In the genomic region with DNA sequence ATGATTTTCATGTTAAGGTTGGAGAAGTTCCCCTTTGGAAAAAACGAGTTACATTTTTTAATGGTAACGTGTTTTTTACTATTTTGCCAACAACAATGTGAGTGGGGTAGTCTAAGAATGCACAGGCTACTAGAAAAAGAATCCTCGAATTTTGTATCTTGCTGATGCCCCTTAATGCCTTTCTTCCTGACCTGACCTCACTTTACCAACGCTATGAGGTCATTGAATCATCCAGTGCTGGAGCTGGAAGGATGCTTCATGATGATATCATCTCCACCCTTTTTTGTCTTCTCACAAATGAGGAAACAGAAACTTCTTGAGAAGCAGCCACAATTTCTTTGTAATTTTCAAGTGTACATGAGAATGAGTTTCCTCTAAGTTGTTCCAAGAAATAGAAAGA, we compare ENCODE assay signal across 23 cellular contexts. TPM values are rescaled to one million over a fixed set of nuclear protein-coding genes. Genes with fewer than 3 reads are reported as not detected.
DNase-seq lines count a peak whose midpoint lies in the region; ATAC-seq and TF ChIP-seq lines count a peak whose summit lies in the region.
"Had no signal": no experiment of that assay in that cellular context is flagged by ENCODE, and none has a peak within 500 bp of the region (broad histone marks: within the 10 kb centered on the region; RNA-seq: fewer than 3 reads in every experiment).

No MANE protein-coding gene starts in this region.

- no peak for TF ChIP-seq CTCF in smooth muscle cell (IDR thresholded peaks at IDR 0.05; ENCODE audit: borderline replicate concordance, insufficient read depth, poor library complexity, severe bottlenecking)
- TF ChIP-seq CTCF in endodermal cell (conservative IDR thresholded peaks at IDR 0.05): no peak
- TF ChIP-seq CTCF in PC-3 (conservative IDR thresholded peaks at IDR 0.05; ENCODE audit: low read depth, low read length): no peak

- H3K4me3 Mint-ChIP-seq in activated T-helper 17 cell treated with anti-CD3 and anti-CD28 coated beads, Interleukin-2, amount 50 U/mL, for 72 hours: no peak overlapping the region
- H3K4me3 Mint-ChIP-seq in endodermal cell: no peak overlapping the region
- H3K4me3 Mint-ChIP-seq: activated T-helper 1 cell treated with anti-CD3 and anti-CD28 coated beads, Interleukin-12 subunit alpha, Interleukin-12 subunit beta, Interleukin-2, Interleukin-4 antibody, amounts not matched to agents 30 ng/mL and 10 ng/mL and 1 ng/mL, durations not matched to agents 14 hours and 24 hours and 36 hours; B cell; central memory CD8-positive, alpha-beta T cell; IgD-negative memory B cell; T-helper 1 cell treated with Interleukin-12 subunit alpha and Interleukin-12 subunit beta and Interleukin-4 antibody, amounts not matched to agents 30 μg/mL and 1 μg/mL, for 36 hours had no signal

- BruUV-seq in PC-3 (replicated peaks; lab: Mats Ljungman, UMichigan): no TSS peak

- H3K79me2 ChIP-seq in smooth muscle cell (ENCODE audit: low read depth) (no peaks in the 10 kb centered on the region), PC-3 (ENCODE audit: low read length) (no peaks in the 10 kb centered on the region)

- H3F3A ChIP-seq in smooth muscle cell (ENCODE audit: low read depth) (peaks cover 6% of the 10 kb centered on the region), PC-3 (ENCODE audit: low read length, unreplicated experiment) (no peaks in the 10 kb centered on the region)

- peak; percentile 55 for ATAC-seq in activated T-helper 17 cell treated with anti-CD3 and anti-CD28 coated beads, Interleukin-2, amount 50 U/mL, for 72 hours (replicated peaks)
- ATAC-seq in PC-3: no peak
- ATAC-seq: activated naive CD4-positive, alpha-beta T cell treated with anti-CD3 and anti-CD28 coated beads, Interleukin-2, amount 50 U/mL, for 72 hours; heart left ventricle had no signal

- H3K9me2 ChIP-seq in PC-3 (replicated peaks; ENCODE audit: low read length): no peaks in the 10 kb centered on the region

- POLR2A ChIA-PET in PC-3 (lab: Charles Lee; ENCODE audit: unreplicated experiment): no interaction called here

- no peak overlapping the region for H3K4me2 ChIP-seq in smooth muscle cell
- H3K4me2 ChIP-seq in PC-3 (ENCODE audit: low read length): no peak overlapping the region

- H4K20me1 ChIP-seq in smooth muscle cell (ENCODE audit: low read depth) (no peaks in the 10 kb centered on the region), PC-3 (ENCODE audit: low read length) (no peaks in the 10 kb centered on the region)

- H3K9ac ChIP-seq in smooth muscle cell (ENCODE audit: low read depth) (no peak overlapping the region), endodermal cell (ENCODE audit: extremely low read depth, low read length, poor library complexity, severe bottlenecking) (no peak overlapping the region), PC-3 (ENCODE audit: low read length) (no peak overlapping the region)

- no peak overlapping the region for H3K27ac Mint-ChIP-seq in activated T-helper 17 cell treated with anti-CD3 and anti-CD28 coated beads, Interleukin-2, amount 50 U/mL, for 72 hours
- H3K27ac Mint-ChIP-seq in endodermal cell: no peak overlapping the region
- H3K27ac Mint-ChIP-seq: activated naive CD4-positive, alpha-beta T cell treated with anti-CD3 and anti-CD28 coated beads, Interleukin-2, amount 50 U/mL, for 72 hours; activated T-helper 1 cell treated with anti-CD3 and anti-CD28 coated beads, Interleukin-12 subunit alpha, Interleukin-12 subunit beta, Interleukin-2, Interleukin-4 antibody, amounts not matched to agents 30 ng/mL and 10 ng/mL and 1 ng/mL, durations not matched to agents 14 hours and 24 hours and 36 hours; B cell; IgD-negative memory B cell; T-helper 1 cell treated with Interleukin-12 subunit alpha and Interleukin-12 subunit beta and Interleukin-4 antibody, amounts not matched to agents 30 μg/mL and 1 μg/mL, for 36 hours had no signal

- intact Hi-C loops in PC-3 (cut with micrococcal nuclease): no loop called here

- peaks cover 11% of the 10 kb centered on the region for H3K4me1 Mint-ChIP-seq in activated T-helper 17 cell treated with anti-CD3 and anti-CD28 coated beads, Interleukin-2, amount 50 U/mL, for 72 hours
- peaks cover 13% of the 10 kb centered on the region for H3K4me1 Mint-ChIP-seq in endodermal cell
- H3K4me1 Mint-ChIP-seq: B cell, IgD-negative memory B cell had no signal

- peaks cover 4% of the 10 kb centered on the region for H3K27me3 Mint-ChIP-seq in activated T-helper 17 cell treated with anti-CD3 and anti-CD28 coated beads, Interleukin-2, amount 50 U/mL, for 72 hours
- H3K27me3 Mint-ChIP-seq in endodermal cell (ENCODE audit: insufficient read depth): no peaks in the 10 kb centered on the region

- H3K27me3 ChIP-seq in smooth muscle cell (ENCODE audit: low read depth) (no peaks in the 10 kb centered on the region), endodermal cell (ENCODE audit: control insufficient read depth, insufficient read depth, low read length, poor library complexity, severe bottlenecking) (no peaks in the 10 kb centered on the region), PC-3 (ENCODE audit: low read length) (no peaks in the 10 kb centered on the region)
- H3K27me3 ChIP-seq: upper lobe of left lung had no signal

- H3K27ac ChIP-seq in smooth muscle cell (ENCODE audit: low read depth) (peak overlapping the region; percentile 94), endodermal cell (ENCODE audit: low read depth, low read length) (no peak overlapping the region), PC-3 (ENCODE audit: low read length) (no peak overlapping the region)
- H3K27ac ChIP-seq: 22Rv1, heart left ventricle, prostate gland, upper lobe of left lung had no signal

- H3K4me3 ChIP-seq in smooth muscle cell (no peak overlapping the region), endodermal cell (ENCODE audit: low read length) (no peak overlapping the region), PC-3 (ENCODE audit: low read length) (no peak overlapping the region)
- H3K4me3 ChIP-seq: HAP-1, heart left ventricle, prostate gland, upper lobe of left lung had no signal

- 74% methylated on average over 4 of the region's 4 CpGs for WGBS in smooth muscle cell (ENCODE audit: low lambda C conversion rate)
- WGBS in endodermal cell (ENCODE audit: insufficient coverage in 1 of 2, insufficient read length in 1 of 2), 2 experiments: 86 to 88% methylated on average over 3 to 4 of the region's 4 CpGs

- CTCF ChIA-PET in PC-3 (lab: Charles Lee): no interaction called here

- H3K4me1 ChIP-seq in smooth muscle cell (ENCODE audit: low read depth) (peaks cover 5% of the 10 kb centered on the region), endodermal cell (ENCODE audit: control insufficient read depth, insufficient read depth, low read length) (peaks cover 10% of the 10 kb centered on the region), PC-3 (ENCODE audit: insufficient read depth, low read length) (peaks cover 23% of the 10 kb centered on the region; the same call in 1 of the 2 replicates)
- H3K4me1 ChIP-seq: HAP-1, heart left ventricle, prostate gland had no signal

- H3K9me3 ChIP-seq in smooth muscle cell (replicated peaks; ENCODE audit: low read depth) (no peaks in the 10 kb centered on the region), endodermal cell (ENCODE audit: control insufficient read depth, low read length) (no peaks in the 10 kb centered on the region), PC-3 (ENCODE audit: low read length) (no peaks in the 10 kb centered on the region)
- H3K9me3 ChIP-seq: HAP-1, heart left ventricle, prostate gland, upper lobe of left lung had no signal

- H3K36me3 ChIP-seq in smooth muscle cell (ENCODE audit: low read depth): no peaks in the 10 kb centered on the region
- H3K36me3 ChIP-seq in endodermal cell (ENCODE audit: control insufficient read depth, insufficient read depth, low read length): no peaks in the 10 kb centered on the region
- no peaks in the 10 kb centered on the region for H3K36me3 ChIP-seq in PC-3 (ENCODE audit: low read depth, low read length)
- H3K36me3 ChIP-seq: HAP-1, heart left ventricle, prostate gland, upper lobe of left lung had no signal

- no peaks in the 10 kb centered on the region for H3K36me3 Mint-ChIP-seq in activated T-helper 17 cell treated with anti-CD3 and anti-CD28 coated beads, Interleukin-2, amount 50 U/mL, for 72 hours (ENCODE audit: low read depth)
- no peaks in the 10 kb centered on the region for H3K36me3 Mint-ChIP-seq in endodermal cell (ENCODE audit: low read depth)
- H3K36me3 Mint-ChIP-seq: activated naive CD4-positive, alpha-beta T cell treated with anti-CD3 and anti-CD28 coated beads, Interleukin-2, amount 50 U/mL, for 72 hours; IgD-negative memory B cell had no signal

- H3K9me3 Mint-ChIP-seq in activated T-helper 17 cell treated with anti-CD3 and anti-CD28 coated beads, Interleukin-2, amount 50 U/mL, for 72 hours: no peaks in the 10 kb centered on the region
- no peaks in the 10 kb centered on the region for H3K9me3 Mint-ChIP-seq in endodermal cell
- H3K9me3 Mint-ChIP-seq: central memory CD8-positive, alpha-beta T cell had no signal

- DNase-seq in NOMO-1 treated with DMSO at 0.1 percent for 48 hours (lab: John Stamatoyannopoulos, UW; ENCODE audit: unreplicated experiment): peak; percentile 24
- no peak for DNase-seq in NOMO-1 treated with dmso at 0.1 percent for 144 hours (lab: John Stamatoyannopoulos, UW; ENCODE audit: unreplicated experiment)
- DNase-seq in HS-5 (ENCODE audit: low read depth): peak; percentile 53
- DNase-seq in smooth muscle cell (lab: John Stamatoyannopoulos, UW; ENCODE audit: unreplicated experiment): no peak
- no peak for DNase-seq in endodermal cell
- no peak for DNase-seq in PC-3
- no peak for DNase-seq in stimulated activated naive CD4-positive, alpha-beta T cell (lab: John Stamatoyannopoulos, UW)
- DNase-seq: DMS53; heart left ventricle; NCI-H146; NCI-H510A; NK-92 treated with Interleukin-12 subunit alpha and Interleukin-12 subunit beta, amount 100 ng/mL, for 24 hours; upper lobe of left lung had no signal

- H2AFZ ChIP-seq in smooth muscle cell (ENCODE audit: low read depth) (no peak overlapping the region), PC-3 (ENCODE audit: low read length) (no peak overlapping the region)

RNA-seq across cellular contexts. Expression of a gene that starts 8.2 kb away (rescaled TPM):
- 1 to 10 TPM; 8.4 to 9.4 TPM for total RNA-seq in activated T-helper 17 cell treated with anti-CD3 and anti-CD28 coated beads, Interleukin-2, amount 50 U/mL, for 72 hours
- total RNA-seq in smooth muscle cell: 46.6 and 59.2 TPM in 2 replicates
- polyA plus RNA-seq in smooth muscle cell: 25.2 and 32.0 TPM in 2 replicates
- total RNA-seq in endodermal cell: 10 to 100 TPM; 16.5 to 22.3 TPM
- polyA plus RNA-seq in endodermal cell (2013, experiment 1 of 2): 29.4 TPM
- 26.9 TPM for polyA plus RNA-seq in endodermal cell (2013, experiment 2 of 2)
- total RNA-seq in PC-3 (2014; rRNA removed): 10.9 and 13.9 TPM in 2 replicates

Comparison
In these comparisons a context has a peak if more than half of its experiments do, and no peak if none do; other contexts are left out.
1. DNase-seq: peak in NOMO-1 treated with DMSO at 0.1 percent for 48 hours (single experiment) and HS-5 (single experiment); none in NOMO-1 treated with dmso at 0.1 percent for 144 hours (single experiment), smooth muscle cell (single experiment), endodermal cell (single experiment), PC-3 (single experiment) and stimulated activated naive CD4-positive, alpha-beta T cell (0 of 6).